Comparison of ENCODE assay signal across 9 cellular contexts in the genomic region with DNA sequence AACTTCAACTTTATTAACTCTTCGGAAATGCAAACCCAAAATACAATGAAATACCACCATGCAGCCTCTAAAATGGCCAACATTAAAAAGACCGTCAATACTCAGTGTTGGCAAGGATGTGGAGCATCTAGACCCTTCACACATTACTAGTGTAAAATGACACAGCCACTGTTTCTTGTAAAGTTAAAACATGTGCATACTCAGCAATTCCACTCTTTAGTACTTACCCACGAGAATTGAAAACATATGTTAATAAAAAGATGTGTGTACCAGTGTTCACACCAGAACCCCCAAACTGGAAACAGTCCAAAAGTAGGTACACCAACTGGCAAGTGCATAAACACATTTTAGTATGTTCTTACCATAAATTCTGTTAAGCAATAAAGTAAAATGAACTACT.
"Had no signal": no experiment of that assay in that cellular context is flagged by ENCODE, and none has a peak within 500 bp of the region (broad histone marks: within the 10 kb centered on the region; RNA-seq: fewer than 3 reads in every experiment).

No MANE protein-coding gene starts in this region.

- H3K36me3 ChIP-seq: HAP-1 had no signal

- H2AFZ ChIP-seq: GM23248 had no signal

- ATAC-seq: HCT116 had no signal

- H3K4me2 ChIP-seq: KMS-11 had no signal

- H3K9me3 ChIP-seq: HAP-1 had no signal

- DNase-seq: GM23248, GOT3, H7, Karpas-422, KBM-7 had no signal

- H3K27ac ChIP-seq: GM23248, KMS-11 had no signal

- H3K9ac ChIP-seq: GM23248, KMS-11 had no signal

- H3K4me3 ChIP-seq: GM23248, HAP-1 had no signal

- FAIRE-seq: HTR-8/SVneo had no signal

- H3K4me1 ChIP-seq: HAP-1 had no signal
